In genomic region chr3:29516164-29516563, GRCh38 we compare ENCODE assay signal across 1 cellular context.
TF ChIP-seq lines count a peak whose summit lies in the region.

No MANE protein-coding gene starts in this region.

TF ChIP-seq in IMR-90, 13 proteins besides CTCF, POLR2A, EP300 and RAD21 (continued from another document):
- TF ChIP-seq BHLHE40 (IDR thresholded peaks at IDR 0.05; ENCODE audit: low read depth, low read length) (no peak), ELK1 (IDR thresholded peaks at IDR 0.05; ENCODE audit: borderline replicate concordance, low read depth, low read length) (no peak), RFX5 (IDR thresholded peaks at IDR 0.05; ENCODE audit: low read depth, low read length) (no peak), FOS (IDR thresholded peaks at IDR 0.05; ENCODE audit: low read depth, low read length) (no peak), RCOR1 (IDR thresholded peaks at IDR 0.05; ENCODE audit: insufficient replicate concordance, low read length) (no peak), NFE2L2 (IDR thresholded peaks at IDR 0.05; ENCODE audit: low read depth, low read length) (no peak)
